Comparison of ENCODE assay signal across 1 cellular context in genomic region chr5:141960449-141961323, GRCh38.
TF ChIP-seq lines count a peak whose summit lies in the region.

No MANE protein-coding gene starts in this region.

TF ChIP-seq in K562, 482 proteins besides CTCF, POLR2A, EP300 and RAD21 (continued from another document and continues in another):
- TF ChIP-seq CLOCK (CRISPR knock-in tag; IDR thresholded peaks at IDR 0.05; ENCODE audit: borderline replicate concordance) (no peak), MCM3 (IDR thresholded peaks at IDR 0.05) (no peak), NFYB (IDR thresholded peaks at IDR 0.05; ENCODE audit: extremely low read depth, insufficient read length) (no peak), MAZ (CRISPR knock-in tag; conservative IDR thresholded peaks at IDR 0.05 in 1 of 2, IDR thresholded peaks at IDR 0.05 in 1 of 2) (peak; percentile 22 to 67; a peak in 2 of 4 replicates), NR3C1 (CRISPR knock-in tag; IDR thresholded peaks at IDR 0.05) (no peak), SMC3 (conservative IDR thresholded peaks at IDR 0.05; ENCODE audit: insufficient read depth, low read depth, low read length) (peak; percentile 91), ZNF3 (CRISPR knock-in tag; IDR thresholded peaks at IDR 0.05) (no peak), RBBP5 (IDR thresholded peaks at IDR 0.05; ENCODE audit: borderline replicate concordance, insufficient read depth, low read length, poor library complexity, severe bottlenecking) (no peak), ZNF584 (CRISPR knock-in tag; IDR thresholded peaks at IDR 0.05; ENCODE audit: low read depth) (no peak), BRCA1 (IDR thresholded peaks at IDR 0.05) (no peak), BRCA1 (CRISPR knock-in tag; IDR thresholded peaks at IDR 0.05) (no peak), COPS2 (conservative IDR thresholded peaks at IDR 0.05) (no peak), ZNF764 (CRISPR knock-in tag; IDR thresholded peaks at IDR 0.05; ENCODE audit: low read depth) (no peak), SRSF9 (IDR thresholded peaks at IDR 0.05; ENCODE audit: borderline replicate concordance, low read depth, low read length) (no peak), KLF10 (CRISPR knock-in tag; IDR thresholded peaks at IDR 0.05) (no peak), ARNT (IDR thresholded peaks at IDR 0.05) (0 out of 4 replicates have a peak, but pooled peaks of 1 of the 2 experiments have one; percentile 59), ZNF785 (CRISPR knock-in tag; IDR thresholded peaks at IDR 0.05) (no peak), CREB1 (IDR thresholded peaks at IDR 0.05) (no peak), CREB1 (CRISPR knock-in tag; IDR thresholded peaks at IDR 0.05) (no peak), ZNF133 (CRISPR knock-in tag; IDR thresholded peaks at IDR 0.05) (no peak), KLF6 (CRISPR knock-in tag; IDR thresholded peaks at IDR 0.05; ENCODE audit: borderline replicate concordance) (no peak), CREB3L1 (IDR thresholded peaks at IDR 0.05; ENCODE audit: borderline replicate concordance, low read depth) (peak; percentile 32; the same call in 1 of the 2 replicates), RBFOX2 (IDR thresholded peaks at IDR 0.05; ENCODE audit: low read depth, low read length) (peak; percentile 31; the same call in 1 of the 2 replicates), ZFP36 (IDR thresholded peaks at IDR 0.05; ENCODE audit: low read depth, low read length, partially characterized antibody) (no peak), THRB (CRISPR knock-in tag; conservative IDR thresholded peaks at IDR 0.05) (no peak; the same call in 1 of the 2 replicates), MAFF (IDR thresholded peaks at IDR 0.05; ENCODE audit: low read length) (no peak), SMAD4 (CRISPR knock-in tag; conservative IDR thresholded peaks at IDR 0.05) (0 out of 2 replicates have a peak, but pooled peaks have one; percentile 20), ZNF431 (CRISPR knock-in tag; IDR thresholded peaks at IDR 0.05) (no peak), ATF6 (CRISPR knock-in tag; IDR thresholded peaks at IDR 0.05) (no peak), GATAD2A (IDR thresholded peaks at IDR 0.05) (no peak), NONO (IDR thresholded peaks at IDR 0.05; ENCODE audit: low read depth in 2 of 2, low read length in 1 of 2) (no peak), PHB (CRISPR knock-in tag; IDR thresholded peaks at IDR 0.05) (no peak), SLC30A9 (CRISPR knock-in tag; IDR thresholded peaks at IDR 0.05) (no peak), TFAP4 (CRISPR knock-in tag; IDR thresholded peaks at IDR 0.05; ENCODE audit: borderline replicate concordance) (peak; percentile 34; the same call in 1 of the 2 replicates), ZNF165 (CRISPR knock-in tag; IDR thresholded peaks at IDR 0.05; ENCODE audit: borderline replicate concordance) (no peak), DNMT1 (IDR thresholded peaks at IDR 0.05) (no peak), ZC3H4 (CRISPR knock-in tag; IDR thresholded peaks at IDR 0.05; ENCODE audit: borderline replicate concordance) (no peak), AFF4 (CRISPR knock-in tag; IDR thresholded peaks at IDR 0.05) (no peak), SPI1 (IDR thresholded peaks at IDR 0.05; ENCODE audit: borderline replicate concordance, low read depth, low read length) (peak; percentile 100), ATF1 (CRISPR knock-in tag; IDR thresholded peaks at IDR 0.05) (no peak), ATF1 (tag; IDR thresholded peaks at IDR 0.05) (no peak), BDP1 (IDR thresholded peaks at IDR 0.05; ENCODE audit: insufficient read depth, insufficient read length) (no peak), MYNN (IDR thresholded peaks at IDR 0.05) (no peak), MYNN (CRISPR knock-in tag; IDR thresholded peaks at IDR 0.05) (no peak), MYBL2 (IDR thresholded peaks at IDR 0.05; ENCODE audit: low read depth) (no peak), MYBL2 (CRISPR knock-in tag; IDR thresholded peaks at IDR 0.05; ENCODE audit: borderline replicate concordance) (no peak), CREM (IDR thresholded peaks at IDR 0.05; ENCODE audit: low read depth) (0 out of 2 replicates have a peak, but pooled peaks have one; percentile 28), ETV5 (CRISPR knock-in tag; IDR thresholded peaks at IDR 0.05; ENCODE audit: low read depth) (peak; percentile 60; the same call in 1 of the 2 replicates), RFX7 (CRISPR knock-in tag; IDR thresholded peaks at IDR 0.05) (no peak), FOSL1 (tag; conservative IDR thresholded peaks at IDR 0.05) (no peak)
- TF ChIP-seq, protein P1, sequence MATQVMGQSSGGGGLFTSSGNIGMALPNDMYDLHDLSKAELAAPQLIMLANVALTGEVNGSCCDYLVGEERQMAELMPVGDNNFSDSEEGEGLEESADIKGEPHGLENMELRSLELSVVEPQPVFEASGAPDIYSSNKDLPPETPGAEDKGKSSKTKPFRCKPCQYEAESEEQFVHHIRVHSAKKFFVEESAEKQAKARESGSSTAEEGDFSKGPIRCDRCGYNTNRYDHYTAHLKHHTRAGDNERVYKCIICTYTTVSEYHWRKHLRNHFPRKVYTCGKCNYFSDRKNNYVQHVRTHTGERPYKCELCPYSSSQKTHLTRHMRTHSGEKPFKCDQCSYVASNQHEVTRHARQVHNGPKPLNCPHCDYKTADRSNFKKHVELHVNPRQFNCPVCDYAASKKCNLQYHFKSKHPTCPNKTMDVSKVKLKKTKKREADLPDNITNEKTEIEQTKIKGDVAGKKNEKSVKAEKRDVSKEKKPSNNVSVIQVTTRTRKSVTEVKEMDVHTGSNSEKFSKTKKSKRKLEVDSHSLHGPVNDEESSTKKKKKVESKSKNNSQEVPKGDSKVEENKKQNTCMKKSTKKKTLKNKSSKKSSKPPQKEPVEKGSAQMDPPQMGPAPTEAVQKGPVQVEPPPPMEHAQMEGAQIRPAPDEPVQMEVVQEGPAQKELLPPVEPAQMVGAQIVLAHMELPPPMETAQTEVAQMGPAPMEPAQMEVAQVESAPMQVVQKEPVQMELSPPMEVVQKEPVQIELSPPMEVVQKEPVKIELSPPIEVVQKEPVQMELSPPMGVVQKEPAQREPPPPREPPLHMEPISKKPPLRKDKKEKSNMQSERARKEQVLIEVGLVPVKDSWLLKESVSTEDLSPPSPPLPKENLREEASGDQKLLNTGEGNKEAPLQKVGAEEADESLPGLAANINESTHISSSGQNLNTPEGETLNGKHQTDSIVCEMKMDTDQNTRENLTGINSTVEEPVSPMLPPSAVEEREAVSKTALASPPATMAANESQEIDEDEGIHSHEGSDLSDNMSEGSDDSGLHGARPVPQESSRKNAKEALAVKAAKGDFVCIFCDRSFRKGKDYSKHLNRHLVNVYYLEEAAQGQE (CRISPR knock-in tag; IDR thresholded peaks at IDR 0.05; ENCODE audit: low read depth): no peak
- TF ChIP-seq, protein P2, sequence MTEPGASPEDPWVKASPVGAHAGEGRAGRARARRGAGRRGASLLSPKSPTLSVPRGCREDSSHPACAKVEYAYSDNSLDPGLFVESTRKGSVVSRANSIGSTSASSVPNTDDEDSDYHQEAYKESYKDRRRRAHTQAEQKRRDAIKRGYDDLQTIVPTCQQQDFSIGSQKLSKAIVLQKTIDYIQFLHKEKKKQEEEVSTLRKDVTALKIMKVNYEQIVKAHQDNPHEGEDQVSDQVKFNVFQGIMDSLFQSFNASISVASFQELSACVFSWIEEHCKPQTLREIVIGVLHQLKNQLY (CRISPR knock-in tag; conservative IDR thresholded peaks at IDR 0.05): no peak
- TF ChIP-seq, protein P3, sequence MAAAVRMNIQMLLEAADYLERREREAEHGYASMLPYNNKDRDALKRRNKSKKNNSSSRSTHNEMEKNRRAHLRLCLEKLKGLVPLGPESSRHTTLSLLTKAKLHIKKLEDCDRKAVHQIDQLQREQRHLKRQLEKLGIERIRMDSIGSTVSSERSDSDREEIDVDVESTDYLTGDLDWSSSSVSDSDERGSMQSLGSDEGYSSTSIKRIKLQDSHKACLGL (CRISPR knock-in tag; IDR thresholded peaks at IDR 0.05; ENCODE audit: borderline replicate concordance, poor library complexity, severe bottlenecking): no peak
